8 cellular contexts compared by ENCODE assay signal in the genomic region with DNA sequence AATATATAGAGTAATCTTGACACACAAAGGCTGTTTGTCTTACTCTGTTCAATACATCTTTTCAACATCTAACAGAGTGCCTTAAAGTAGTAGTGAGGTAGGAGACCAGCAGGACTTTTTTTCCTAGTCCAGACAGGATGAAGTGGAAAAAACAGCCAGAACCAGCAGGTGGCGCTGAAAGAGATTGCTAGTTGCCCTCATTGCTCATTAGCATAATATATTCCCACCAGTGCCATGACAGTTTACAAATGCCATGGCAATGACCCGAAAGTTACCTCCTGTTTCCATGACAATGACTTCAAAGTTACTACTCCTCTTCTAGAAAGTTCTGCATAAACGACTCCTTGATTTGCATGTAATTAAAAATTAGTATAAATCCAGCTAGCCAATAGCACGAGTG.
A peak's percentile ranks its signal among the peaks of the same experiment; 100 is the strongest.
DNase-seq lines count a peak whose midpoint lies in the region; ATAC-seq and TF ChIP-seq lines count a peak whose summit lies in the region.

No MANE protein-coding gene starts in this region.

- DNase-seq in ACHN = peak; percentile 43
- peak; percentile 49 for DNase-seq in GM12865 (ENCODE audit: low read depth)
- peak; percentile 14 to 56 for DNase-seq in SJSA1 (ENCODE audit: low read depth in 1 of 2, low spot score in 2 of 2)
- peak; percentile 71 for DNase-seq in glutamatergic neuron
- DNase-seq in CD4-positive, alpha-beta memory T cell = no peak
- no peak for DNase-seq in activated T-helper 2 cell treated with anti-CD3 and anti-CD28 coated beads, Interferon-gamma antibody, Interleukin-2, Interleukin-4, amounts not matched to agents 10 μg/mL and 5 μg/mL and 100 μg/mL, durations not matched to agents 14 hours and 24 hours and 36 hours (ENCODE audit: low spot score)
- DNase-seq in middle frontal gyrus (ENCODE audit: extremely low spot score, low spot score) = no peak

- H3K27ac Mint-ChIP-seq in glutamatergic neuron (ENCODE audit: unreplicated experiment) = no peak overlapping the region
- no peak overlapping the region for H3K27ac Mint-ChIP-seq in CD4-positive, alpha-beta memory T cell
- no peak overlapping the region for H3K27ac Mint-ChIP-seq in activated T-helper 2 cell treated with anti-CD3 and anti-CD28 coated beads, Interferon-gamma antibody, Interleukin-2, Interleukin-4, amounts not matched to agents 10 μg/mL and 5 μg/mL and 100 μg/mL, durations not matched to agents 14 hours and 24 hours and 36 hours

- in situ Hi-C loops in ACHN (cut with HindIII; ENCODE audit: low pct_ligation_motif_present, low pct_unique_long_range_greater_than_20kb, low sequenced_read_pairs) = no loop called here

- H3K27me3 ChIP-seq in SJSA1 (replicated peaks) = no peaks in the 10 kb centered on the region; the same call in 1 of the 2 replicates
- H3K27me3 ChIP-seq in CD4-positive, alpha-beta memory T cell (ENCODE audit: insufficient read depth, low read length) = no peaks in the 10 kb centered on the region

- H3K9me3 Mint-ChIP-seq in glutamatergic neuron (ENCODE audit: unreplicated experiment) = no peaks in the 10 kb centered on the region
- peaks cover 0 to 11% (median 2%) of the 10 kb centered on the region in 8 donors for H3K9me3 Mint-ChIP-seq in CD4-positive, alpha-beta memory T cell
- no peaks in the 10 kb centered on the region for H3K9me3 Mint-ChIP-seq in activated T-helper 2 cell treated with anti-CD3 and anti-CD28 coated beads, Interferon-gamma antibody, Interleukin-2, Interleukin-4, amounts not matched to agents 10 μg/mL and 5 μg/mL and 100 μg/mL, durations not matched to agents 14 hours and 24 hours and 36 hours

- peak; percentile 52 for TF ChIP-seq CTCF in GM12865 (IDR thresholded peaks at IDR 0.05; ENCODE audit: insufficient read depth, low read depth, low read length, missing control alignments)
- peak; percentile 48 for TF ChIP-seq CTCF in glutamatergic neuron (IDR thresholded peaks at IDR 0.05; ENCODE audit: partially characterized antibody, unreplicated experiment)

- POLR2A ChIA-PET in CD4-positive, alpha-beta memory T cell (lab: Charles Lee; ENCODE audit: partially characterized antibody) = no interaction called here

- no peaks in the 10 kb centered on the region for H3K36me3 Mint-ChIP-seq in glutamatergic neuron (ENCODE audit: unreplicated experiment)
- no peaks in the 10 kb centered on the region for H3K36me3 Mint-ChIP-seq in CD4-positive, alpha-beta memory T cell
- H3K36me3 Mint-ChIP-seq in activated T-helper 2 cell treated with anti-CD3 and anti-CD28 coated beads, Interferon-gamma antibody, Interleukin-2, Interleukin-4, amounts not matched to agents 10 μg/mL and 5 μg/mL and 100 μg/mL, durations not matched to agents 14 hours and 24 hours and 36 hours (ENCODE audit: low read depth) = no peaks in the 10 kb centered on the region

- intact Hi-C loops in CD4-positive, alpha-beta memory T cell (cut with micrococcal nuclease) = no loop called here
- intact Hi-C loops in activated T-helper 2 cell treated with anti-CD3 and anti-CD28 coated beads, Interferon-gamma antibody, Interleukin-2, Interleukin-4, amounts not matched to agents 10 μg/mL and 5 μg/mL and 100 μg/mL, durations not matched to agents 14 hours and 24 hours and 36 hours (cut with micrococcal nuclease) = no loop called here

- CTCF ChIA-PET in CD4-positive, alpha-beta memory T cell (lab: Charles Lee; ENCODE audit: partially characterized antibody) = no interaction called here

- no peaks in the 10 kb centered on the region for H3K4me1 Mint-ChIP-seq in glutamatergic neuron (ENCODE audit: low read depth, unreplicated experiment)
- peaks cover 0 to 2% (median 0%) of the 10 kb centered on the region in 4 donors for H3K4me1 Mint-ChIP-seq in CD4-positive, alpha-beta memory T cell
- H3K4me1 Mint-ChIP-seq in activated T-helper 2 cell treated with anti-CD3 and anti-CD28 coated beads, Interferon-gamma antibody, Interleukin-2, Interleukin-4, amounts not matched to agents 10 μg/mL and 5 μg/mL and 100 μg/mL, durations not matched to agents 14 hours and 24 hours and 36 hours (ENCODE audit: low read depth) = no peaks in the 10 kb centered on the region

- no peak overlapping the region for H3K27ac ChIP-seq in SJSA1
- no peak overlapping the region for H3K27ac ChIP-seq in CD4-positive, alpha-beta memory T cell (ENCODE audit: low read depth, low read length)

- H3K9me3 ChIP-seq in SJSA1 (replicated peaks) = no peaks in the 10 kb centered on the region
- no peaks in the 10 kb centered on the region for H3K9me3 ChIP-seq in CD4-positive, alpha-beta memory T cell (ENCODE audit: control insufficient read depth in 1 of 2, low read length in 2 of 2)

- no peaks in the 10 kb centered on the region for H3K27me3 Mint-ChIP-seq in glutamatergic neuron (ENCODE audit: unreplicated experiment)
- H3K27me3 Mint-ChIP-seq in CD4-positive, alpha-beta memory T cell = no peaks in the 10 kb centered on the region
- H3K27me3 Mint-ChIP-seq in activated T-helper 2 cell treated with anti-CD3 and anti-CD28 coated beads, Interferon-gamma antibody, Interleukin-2, Interleukin-4, amounts not matched to agents 10 μg/mL and 5 μg/mL and 100 μg/mL, durations not matched to agents 14 hours and 24 hours and 36 hours (ENCODE audit: low read depth) = no peaks in the 10 kb centered on the region

- H3K4me1 ChIP-seq in SJSA1 (replicated peaks) = peaks cover 20% of the 10 kb centered on the region
- H3K4me1 ChIP-seq in CD4-positive, alpha-beta memory T cell (ENCODE audit: insufficient read depth, low read length) = no peaks in the 10 kb centered on the region

- no peaks in the 10 kb centered on the region for H3K36me3 ChIP-seq in SJSA1
- H3K36me3 ChIP-seq in CD4-positive, alpha-beta memory T cell (ENCODE audit: insufficient read depth, low read length) = no peaks in the 10 kb centered on the region

- peak; percentile 68 for ATAC-seq in HG03139 (IDR thresholded peaks at IDR 0.05; ENCODE audit: unreplicated experiment)

- H3K4me3 ChIP-seq in GM12865 (ENCODE audit: low read depth, low read length) (no peak overlapping the region), SJSA1 (no peak overlapping the region)
- H3K4me3 ChIP-seq in CD4-positive, alpha-beta memory T cell (ENCODE audit: low read length in 2 of 2) = no peak overlapping the region

- H3K4me3 Mint-ChIP-seq in glutamatergic neuron (ENCODE audit: unreplicated experiment) = no peak overlapping the region
- H3K4me3 Mint-ChIP-seq in CD4-positive, alpha-beta memory T cell = no peak overlapping the region
- no peak overlapping the region for H3K4me3 Mint-ChIP-seq in activated T-helper 2 cell treated with anti-CD3 and anti-CD28 coated beads, Interferon-gamma antibody, Interleukin-2, Interleukin-4, amounts not matched to agents 10 μg/mL and 5 μg/mL and 100 μg/mL, durations not matched to agents 14 hours and 24 hours and 36 hours (ENCODE audit: low read depth)

Comparison
In these comparisons a context has a peak if more than half of its experiments do, and no peak if none do; other contexts are left out.
1. DNase-seq: peak in ACHN (single experiment), GM12865 (single experiment), SJSA1 (2 of 2) and glutamatergic neuron (single experiment); none in CD4-positive, alpha-beta memory T cell (0 of 5), activated T-helper 2 cell treated with anti-CD3 and anti-CD28 coated beads, Interferon-gamma antibody, Interleukin-2, Interleukin-4, amounts not matched to agents 10 μg/mL and 5 μg/mL and 100 μg/mL, durations not matched to agents 14 hours and 24 hours and 36 hours (single experiment) and middle frontal gyrus (single experiment).